28 cellular contexts compared by ENCODE assay signal in the genomic region with DNA sequence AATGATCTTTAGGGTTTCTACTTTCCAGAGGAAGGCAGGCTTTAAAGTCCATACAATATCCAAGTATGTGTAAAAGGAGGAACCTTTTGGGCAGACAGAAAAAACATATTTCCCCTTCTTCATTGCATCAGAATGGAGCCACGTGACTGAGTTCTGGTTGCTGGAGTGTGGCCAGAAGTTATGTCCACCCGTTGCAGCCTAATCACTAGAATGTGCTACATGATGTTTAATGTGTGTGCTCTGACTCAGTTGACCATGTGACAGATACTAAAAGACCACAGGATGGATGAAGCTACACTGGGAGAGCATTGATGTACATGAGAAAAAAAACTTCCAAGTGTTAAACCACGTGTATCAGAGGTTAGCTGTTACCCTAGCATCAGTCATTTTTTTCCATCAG.
DNase-seq lines count a peak whose midpoint lies in the region; ATAC-seq, FAIRE-seq and TF ChIP-seq lines count a peak whose summit lies in the region.
"Had no signal": no experiment of that assay in that cellular context is flagged by ENCODE, and none has a peak within 500 bp of the region (broad histone marks: within the 10 kb centered on the region; RNA-seq: fewer than 3 reads in every experiment).

No MANE protein-coding gene starts in this region.

- H3K27ac ChIP-seq in HepG2 (ENCODE audit: extremely low read length, insufficient read depth, low read length) (no peak overlapping the region), right lobe of liver (no peak overlapping the region)
- H3K27ac ChIP-seq: cardiac muscle cell, KMS-11, pancreas had no signal

- POLR2A ChIA-PET in HepG2 (lab: Yijun Ruan, JAX): no interaction called here

- no peaks in the 10 kb centered on the region for H3K4me1 ChIP-seq in HepG2 (ENCODE audit: insufficient read depth, low read length)
- H3K4me1 ChIP-seq in right lobe of liver: no peaks in the 10 kb centered on the region
- H3K4me1 ChIP-seq: pancreas had no signal

- no peak for TF ChIP-seq RAD21 in HepG2 (CRISPR knock-in tag; IDR thresholded peaks at IDR 0.05)

- H3K79me2 ChIP-seq in HepG2 (ENCODE audit: insufficient read depth, low read length): no peaks in the 10 kb centered on the region

- no peak overlapping the region for H3K4me3 Mint-ChIP-seq in activated T-cell treated with anti-CD3 and anti-CD28 coated beads, Interleukin-2, amount 50 U/mL, for 4 hours
- H3K4me3 Mint-ChIP-seq: activated B cell treated with CpG ODN at 0.5 μM for 24 hours; natural killer cell treated with Interleukin-12 subunit alpha and Interleukin-12 subunit beta and Interleukin-15 and Interleukin-18, amount 100 ng/mL, for 72 hours had no signal

- H2AFZ ChIP-seq in HepG2 (ENCODE audit: low read length): no peak overlapping the region

- ATAC-seq in HepG2: no peak
- no peak for ATAC-seq in right lobe of liver
- no peak for ATAC-seq in activated T-cell treated with anti-CD3 and anti-CD28 coated beads, Interleukin-2, amount 50 U/mL, for 4 hours
- ATAC-seq: left lobe of liver; natural killer cell treated with Interleukin-12 subunit alpha and Interleukin-12 subunit beta and Interleukin-15 and Interleukin-18, amount 100 ng/mL, for 72 hours; pancreas; SK-N-SH treated with all-trans-retinoic acid at 6 μM for 48 hours had no signal

- no peaks in the 10 kb centered on the region for H3K9me3 ChIP-seq in HepG2 (ENCODE audit: low read length)
- H3K9me3 ChIP-seq in right lobe of liver: no peaks in the 10 kb centered on the region
- H3K9me3 ChIP-seq: pancreas had no signal

- no TSS peak for BruUV-seq in HepG2 (replicated peaks; lab: Mats Ljungman, UMichigan)

- no peaks in the 10 kb centered on the region for H4K20me1 ChIP-seq in HepG2 (ENCODE audit: insufficient read depth, low read length)

- no peaks in the 10 kb centered on the region for H3K4me1 Mint-ChIP-seq in activated T-cell treated with anti-CD3 and anti-CD28 coated beads, Interleukin-2, amount 50 U/mL, for 4 hours (ENCODE audit: low read depth)
- H3K4me1 Mint-ChIP-seq: activated B cell treated with CpG ODN at 0.5 μM for 24 hours had no signal

- no peak for TF ChIP-seq EP300 in HepG2 (IDR thresholded peaks at IDR 0.05; ENCODE audit: low read depth in 2 of 2, low read length in 2 of 2)
- TF ChIP-seq EP300 in HepG2 (CRISPR knock-in tag; IDR thresholded peaks at IDR 0.05; ENCODE audit: borderline replicate concordance): no peak

- in situ Hi-C loops in HepG2 (cut with HindIII; ENCODE audit: extremely low pct_ligation_motif_present, low pct_unique_long_range_greater_than_20kb): no loop called here

- H3K4me3 ChIP-seq in HepG2 (replicated peaks in 1 of 3; ENCODE audit: insufficient read depth in 1 of 3, low read depth in 2 of 3, low read length in 3 of 3) (no peak overlapping the region), right lobe of liver (no peak overlapping the region), bronchial epithelial cell (ENCODE audit: low read depth, low read length) (no peak overlapping the region)
- H3K4me3 ChIP-seq: cardiac muscle cell, pancreas had no signal

- TF ChIP-seq CTCF in HepG2 (CRISPR knock-in tag; IDR thresholded peaks at IDR 0.05) (no peak), right lobe of liver (IDR thresholded peaks at IDR 0.05) (no peak), bronchial epithelial cell (IDR thresholded peaks at IDR 0.05; ENCODE audit: insufficient read depth, low read length, severe bottlenecking) (no peak)

- H3K27me3 Mint-ChIP-seq in activated T-cell treated with anti-CD3 and anti-CD28 coated beads, Interleukin-2, amount 50 U/mL, for 4 hours (ENCODE audit: low read depth): no peaks in the 10 kb centered on the region
- H3K27me3 Mint-ChIP-seq: activated B cell treated with CpG ODN at 0.5 μM for 24 hours; natural killer cell treated with Interleukin-12 subunit alpha and Interleukin-12 subunit beta and Interleukin-15 and Interleukin-18, amount 100 ng/mL, for 72 hours had no signal

- CTCF ChIA-PET in HepG2 (lab: Yijun Ruan, JAX; ENCODE audit: low intra/inter-chr PET ratio, low total read pairs): no interaction called here

- intact Hi-C loops in HepG2 (cut with micrococcal nuclease; ENCODE audit: unreplicated experiment) (no loop called here), right lobe of liver (cut with DNase I) (no loop called here)

- no peaks in the 10 kb centered on the region for H3K27me3 ChIP-seq in HepG2 (ENCODE audit: control insufficient read depth in 1 of 2, insufficient read depth in 2 of 2, low read length in 2 of 2)
- no peaks in the 10 kb centered on the region for H3K27me3 ChIP-seq in right lobe of liver
- H3K27me3 ChIP-seq in bronchial epithelial cell (ENCODE audit: control insufficient read depth, insufficient read depth, low read length): no peaks in the 10 kb centered on the region
- H3K27me3 ChIP-seq: cardiac muscle cell, pancreas had no signal

- no peak overlapping the region for H3K4me2 ChIP-seq in HepG2 (ENCODE audit: low read depth, low read length)
- H3K4me2 ChIP-seq: KMS-11 had no signal

- H3K9ac ChIP-seq in HepG2 (ENCODE audit: insufficient read depth, low read depth, low read length): no peak overlapping the region
- H3K9ac ChIP-seq: KMS-11 had no signal

- FAIRE-seq in HepG2 (lab: Jason Lieb, UNC) (no peak), bronchial epithelial cell (lab: Jason Lieb, UNC) (no peak)
- FAIRE-seq: A204.1, endometrium, pancreas had no signal

- DNase-seq in HepG2 (ENCODE audit: low spot score): no peak
- DNase-seq in right lobe of liver: no peak
- DNase-seq in NOMO-1 treated with dmso at 0.1 percent for 144 hours (lab: John Stamatoyannopoulos, UW; ENCODE audit: unreplicated experiment): peak; percentile 27
- DNase-seq in bronchial epithelial cell (ENCODE audit: low read depth): peak; percentile 5
- DNase-seq in activated T-cell treated with anti-CD3 and anti-CD28 coated beads, Interleukin-2, amount 50 U/mL, for 1 hour: no peak
- DNase-seq in NCI-H1417 (lab: John Stamatoyannopoulos, UW): no peak
- DNase-seq in activated T-cell treated with anti-CD3 and anti-CD28 coated beads, Interleukin-2, amount 50 U/mL, for 4 hours: no peak
- DNase-seq in NCI-H82 (lab: John Stamatoyannopoulos, UW): no peak
- DNase-seq: activated B cell treated with CpG ODN at 0.5 μM for 24 hours; activated CD4-positive, alpha-beta T cell treated with anti-CD3 and anti-CD28 coated beads, Interleukin-2, amount 50 U/mL, for 4 hours; activated CD8-positive, alpha-beta memory T cell treated with anti-CD3 and anti-CD28 coated beads, Interleukin-2, amount 50 U/mL, for 48 hours; activated effector memory CD4-positive, alpha-beta T cell treated with Interleukin-2 at 50 U/mL for 16 hours; Calu3; H7; midbrain; NCI-H1105 treated with DMSO at 0.1 percent for 48 hours; NCI-H2081; NCI-H446; pancreas; T-helper 9 cell; trophoblast cell had no signal

- H3K9me3 Mint-ChIP-seq in activated T-cell treated with anti-CD3 and anti-CD28 coated beads, Interleukin-2, amount 50 U/mL, for 4 hours: peaks cover 31% of the 10 kb centered on the region

- TF ChIP-seq POLR2A in HepG2 (IDR thresholded peaks at IDR 0.05; ENCODE audit: insufficient read depth in 1 of 2, low read depth in 2 of 2, low read length in 2 of 2) (no peak), right lobe of liver (IDR thresholded peaks at IDR 0.05) (no peak)

- 4% methylated on average over 3 of the region's 3 CpGs for WGBS in HepG2 (ENCODE audit: low lambda C conversion rate)
- 29% methylated on average over 3 of the region's 3 CpGs for WGBS in right lobe of liver (ENCODE audit: insufficient coverage, low coverage, low lambda C conversion rate, missing lambda C conversion rate)

- no peaks in the 10 kb centered on the region for H3K36me3 Mint-ChIP-seq in activated T-cell treated with anti-CD3 and anti-CD28 coated beads, Interleukin-2, amount 50 U/mL, for 4 hours (ENCODE audit: insufficient read depth)

- H3K36me3 ChIP-seq in HepG2 (replicated peaks in 1 of 2; ENCODE audit: control insufficient read depth in 1 of 2, insufficient read depth in 2 of 2, low read length in 2 of 2) (no peaks in the 10 kb centered on the region), right lobe of liver (no peaks in the 10 kb centered on the region), bronchial epithelial cell (ENCODE audit: control insufficient read depth, insufficient read depth, low read length) (no peaks in the 10 kb centered on the region)
- H3K36me3 ChIP-seq: cardiac muscle cell, pancreas had no signal

TF ChIP-seq in HepG2, 621 proteins besides CTCF, POLR2A, EP300 and RAD21:
- no peak for TF ChIP-seq CREB1 (IDR thresholded peaks at IDR 0.05)
- TF ChIP-seq CREB1 (CRISPR knock-in tag; IDR thresholded peaks at IDR 0.05): no peak
- TF ChIP-seq, protein P1, sequence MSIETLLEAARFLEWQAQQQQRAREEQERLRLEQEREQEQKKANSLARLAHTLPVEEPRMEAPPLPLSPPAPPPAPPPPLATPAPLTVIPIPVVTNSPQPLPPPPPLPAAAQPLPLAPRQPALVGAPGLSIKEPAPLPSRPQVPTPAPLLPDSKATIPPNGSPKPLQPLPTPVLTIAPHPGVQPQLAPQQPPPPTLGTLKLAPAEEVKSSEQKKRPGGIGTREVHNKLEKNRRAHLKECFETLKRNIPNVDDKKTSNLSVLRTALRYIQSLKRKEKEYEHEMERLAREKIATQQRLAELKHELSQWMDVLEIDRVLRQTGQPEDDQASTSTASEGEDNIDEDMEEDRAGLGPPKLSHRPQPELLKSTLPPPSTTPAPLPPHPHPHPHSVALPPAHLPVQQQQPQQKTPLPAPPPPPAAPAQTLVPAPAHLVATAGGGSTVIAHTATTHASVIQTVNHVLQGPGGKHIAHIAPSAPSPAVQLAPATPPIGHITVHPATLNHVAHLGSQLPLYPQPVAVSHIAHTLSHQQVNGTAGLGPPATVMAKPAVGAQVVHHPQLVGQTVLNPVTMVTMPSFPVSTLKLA (IDR thresholded peaks at IDR 0.05): peak; percentile 37; the same call in 1 of the 2 replicates

Comparison
In these comparisons a context has a peak if more than half of its experiments do, and no peak if none do; other contexts are left out.
1. DNase-seq: peak in NOMO-1 treated with dmso at 0.1 percent for 144 hours (single experiment) and bronchial epithelial cell (single experiment); none in HepG2 (single experiment), right lobe of liver (0 of 3), activated T-cell treated with anti-CD3 and anti-CD28 coated beads, Interleukin-2, amount 50 U/mL, for 1 hour (single experiment), NCI-H1417 (0 of 3), activated T-cell treated with anti-CD3 and anti-CD28 coated beads, Interleukin-2, amount 50 U/mL, for 4 hours (single experiment) and NCI-H82 (single experiment).